ENCODE assay signal across 24 cellular contexts in the genomic region with DNA sequence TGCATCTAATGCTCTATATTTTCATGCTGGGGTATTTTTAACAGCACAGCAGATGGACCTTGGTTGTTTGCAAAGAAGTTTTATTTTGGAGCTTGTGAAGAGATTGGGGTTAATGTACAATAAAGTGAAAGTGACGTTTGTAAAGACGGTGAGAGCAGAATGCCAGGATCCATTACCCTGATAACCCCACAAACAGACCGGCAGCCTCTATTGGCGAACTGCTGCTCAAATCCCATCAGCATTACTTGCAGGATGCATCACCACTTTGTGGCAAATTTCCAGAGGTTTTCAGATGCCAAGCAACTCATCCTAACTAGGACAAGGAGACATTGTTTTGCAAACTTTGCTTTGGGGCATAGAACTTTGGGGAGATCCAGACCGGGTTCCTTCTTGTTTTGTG.
A peak's percentile ranks its signal among the peaks of the same experiment; 100 is the strongest.
DNase-seq lines count a peak whose midpoint lies in the region; ATAC-seq, FAIRE-seq and TF ChIP-seq lines count a peak whose summit lies in the region.
"Had no signal": no experiment of that assay in that cellular context is flagged by ENCODE, and none has a peak within 500 bp of the region (broad histone marks: within the 10 kb centered on the region; RNA-seq: fewer than 3 reads in every experiment).

No MANE protein-coding gene starts in this region.

- no peak overlapping the region for H3K27ac Mint-ChIP-seq in astrocyte (ENCODE audit: unreplicated experiment)
- H3K27ac Mint-ChIP-seq: activated B cell treated with CpG ODN at 0.5 μM for 24 hours; activated naive CD8-positive, alpha-beta T cell treated with anti-CD3 and anti-CD28 coated beads, Interleukin-2, amount 10 ng/mL, durations not matched to agents 7 days and 5 days; GM23338; neural progenitor cell; T-helper 1 cell treated with Interleukin-12 subunit alpha and Interleukin-12 subunit beta and Interleukin-4 antibody, amounts not matched to agents 30 μg/mL and 1 μg/mL, for 36 hours had no signal

- H3K9me3 Mint-ChIP-seq in astrocyte (ENCODE audit: unreplicated experiment): peaks cover 3% of the 10 kb centered on the region
- H3K9me3 Mint-ChIP-seq: activated B cell treated with CpG ODN at 0.5 μM for 24 hours; T-helper 1 cell treated with Interleukin-12 subunit alpha and Interleukin-12 subunit beta and Interleukin-4 antibody, amounts not matched to agents 30 μg/mL and 1 μg/mL, for 36 hours had no signal

- peak; percentile 20 for DNase-seq in NCI-H82 (lab: John Stamatoyannopoulos, UW)
- no peak for DNase-seq in NCI-H82 treated with DMSO at 0.1 percent for 48 hours (lab: John Stamatoyannopoulos, UW; ENCODE audit: unreplicated experiment)
- DNase-seq in astrocyte (ENCODE audit: low read depth): peak; percentile 3
- peak; percentile 24 for DNase-seq in globus pallidus (ENCODE audit: low spot score)
- DNase-seq in ureter (ENCODE audit: low spot score): no peak
- no peak for DNase-seq in activated naive CD4-positive, alpha-beta T cell (lab: John Stamatoyannopoulos, UW)
- no peak for DNase-seq in activated effector memory CD4-positive, alpha-beta T cell treated with anti-CD3 and anti-CD28 coated beads, Interleukin-2, amount 50 U/mL, for 16 hours
- DNase-seq: 8988T; activated B cell treated with CpG ODN at 0.5 μM for 24 hours; activated naive CD8-positive, alpha-beta T cell treated with anti-CD3 and anti-CD28 coated beads, Interleukin-2, amount 10 ng/mL, durations not matched to agents 7 days and 5 days; DMS153; dorsolateral prefrontal cortex; hippocampal formation; midbrain; NCI-H187; NCI-H226; NK-92 treated with Interleukin-12 subunit alpha and Interleukin-12 subunit beta, amount 100 ng/mL, for 24 hours; psoas muscle had no signal

- H3K4me3 ChIP-seq in astrocyte (ENCODE audit: insufficient read depth, low read depth, low read length): no peak overlapping the region
- H3K4me3 ChIP-seq: esophagus muscularis mucosa, GM23338, neural progenitor cell, psoas muscle, suprapubic skin had no signal

- H3K36me3 ChIP-seq in astrocyte (ENCODE audit: insufficient read depth, low read length): no peaks in the 10 kb centered on the region
- H3K36me3 ChIP-seq: esophagus muscularis mucosa, neural progenitor cell, suprapubic skin had no signal

- peaks cover 2% of the 10 kb centered on the region for H3K36me3 Mint-ChIP-seq in astrocyte (ENCODE audit: low read depth, unreplicated experiment)
- H3K36me3 Mint-ChIP-seq: activated naive CD8-positive, alpha-beta T cell treated with anti-CD3 and anti-CD28 coated beads, Interleukin-2, amount 10 ng/mL, durations not matched to agents 7 days and 5 days; neural progenitor cell had no signal

- no peak for TF ChIP-seq CTCF in astrocyte (IDR thresholded peaks at IDR 0.05; ENCODE audit: insufficient read depth, low read depth, low read length)

- no peak overlapping the region for H3K27ac ChIP-seq in astrocyte (ENCODE audit: low read depth, low read length)
- H3K27ac ChIP-seq: dorsolateral prefrontal cortex, esophagus muscularis mucosa, neural progenitor cell, psoas muscle, suprapubic skin had no signal

- H3K79me2 ChIP-seq in astrocyte (ENCODE audit: insufficient read depth, low read length): no peaks in the 10 kb centered on the region

- no peaks in the 10 kb centered on the region for H3K4me1 Mint-ChIP-seq in astrocyte (ENCODE audit: low read depth, unreplicated experiment)
- H3K4me1 Mint-ChIP-seq: activated B cell treated with CpG ODN at 0.5 μM for 24 hours; activated naive CD8-positive, alpha-beta T cell treated with anti-CD3 and anti-CD28 coated beads, Interleukin-2, amount 10 ng/mL, durations not matched to agents 7 days and 5 days; neural progenitor cell had no signal

- H4K20me1 ChIP-seq in astrocyte (ENCODE audit: insufficient read depth, low read length): no peaks in the 10 kb centered on the region

- no peak overlapping the region for H3K9ac ChIP-seq in astrocyte (ENCODE audit: low read length)
- H3K9ac ChIP-seq: neural progenitor cell had no signal

- no peak overlapping the region for H3K4me3 Mint-ChIP-seq in astrocyte (ENCODE audit: unreplicated experiment)
- H3K4me3 Mint-ChIP-seq: activated B cell treated with CpG ODN at 0.5 μM for 24 hours; activated naive CD8-positive, alpha-beta T cell treated with anti-CD3 and anti-CD28 coated beads, Interleukin-2, amount 10 ng/mL, durations not matched to agents 7 days and 5 days; GM23338; neural progenitor cell; T-helper 1 cell treated with Interleukin-12 subunit alpha and Interleukin-12 subunit beta and Interleukin-4 antibody, amounts not matched to agents 30 μg/mL and 1 μg/mL, for 36 hours had no signal

- H3K27me3 ChIP-seq in astrocyte (ENCODE audit: insufficient read depth, low read length): no peaks in the 10 kb centered on the region
- H3K27me3 ChIP-seq: dorsolateral prefrontal cortex, esophagus muscularis mucosa, neural progenitor cell, suprapubic skin had no signal

- no peak overlapping the region for H2AFZ ChIP-seq in astrocyte (ENCODE audit: low read depth, low read length)
- H2AFZ ChIP-seq: GM23338, neural progenitor cell had no signal

- no peak for FAIRE-seq in astrocyte (lab: Jason Lieb, UNC)

- no peak for ATAC-seq in GM21381 (IDR thresholded peaks at IDR 0.05; ENCODE audit: unreplicated experiment)
- ATAC-seq: GM23338, psoas muscle had no signal

- no peak overlapping the region for H3K4me2 ChIP-seq in astrocyte (ENCODE audit: low read length)
- H3K4me2 ChIP-seq: GM23338, neural progenitor cell had no signal

- H3K4me1 ChIP-seq in astrocyte (ENCODE audit: insufficient read depth, low read length): no peaks in the 10 kb centered on the region
- H3K4me1 ChIP-seq: neural progenitor cell, suprapubic skin had no signal

- no peaks in the 10 kb centered on the region for H3K9me3 ChIP-seq in astrocyte (ENCODE audit: insufficient read depth, low read depth, low read length)
- H3K9me3 ChIP-seq: psoas muscle, suprapubic skin had no signal

- H3K27me3 Mint-ChIP-seq in astrocyte (ENCODE audit: low read depth, unreplicated experiment): no peaks in the 10 kb centered on the region
- H3K27me3 Mint-ChIP-seq: activated B cell treated with CpG ODN at 0.5 μM for 24 hours; activated naive CD8-positive, alpha-beta T cell treated with anti-CD3 and anti-CD28 coated beads, Interleukin-2, amount 10 ng/mL, durations not matched to agents 7 days and 5 days had no signal

Comparison
In these comparisons a context has a peak if more than half of its experiments do, and no peak if none do; other contexts are left out.
1. DNase-seq: peak in NCI-H82 (single experiment), astrocyte (single experiment) and globus pallidus (single experiment); none in NCI-H82 treated with DMSO at 0.1 percent for 48 hours (single experiment), ureter (single experiment), activated naive CD4-positive, alpha-beta T cell (0 of 4) and activated effector memory CD4-positive, alpha-beta T cell treated with anti-CD3 and anti-CD28 coated beads, Interleukin-2, amount 50 U/mL, for 16 hours (single experiment).